ENCODE assay signal across 14 cellular contexts in the genomic region with DNA sequence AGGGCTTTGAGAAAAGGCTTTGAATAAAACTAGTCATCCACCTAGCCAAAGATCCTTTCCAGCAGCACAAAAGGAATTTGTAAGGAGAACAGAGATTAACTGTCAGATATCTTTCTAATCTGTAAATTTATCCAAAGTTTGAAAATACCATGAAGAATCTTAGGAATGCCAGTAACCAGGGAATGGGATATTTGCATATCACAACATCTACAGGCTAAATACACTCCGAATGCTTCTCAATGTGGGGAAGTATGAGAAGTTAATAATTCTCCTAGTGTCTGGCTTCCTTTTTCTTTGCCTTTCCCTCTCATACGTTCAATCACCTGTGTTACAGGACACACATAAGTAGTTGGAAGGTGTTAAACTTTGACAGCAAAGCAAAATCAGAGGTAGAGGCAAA. TPM values are rescaled to one million over a fixed set of nuclear protein-coding genes. Genes with fewer than 3 reads are reported as not detected.
DNase-seq lines count a peak whose midpoint lies in the region; ATAC-seq and TF ChIP-seq lines count a peak whose summit lies in the region.
"Had no signal": no experiment of that assay in that cellular context is flagged by ENCODE, and none has a peak within 500 bp of the region (broad histone marks: within the 10 kb centered on the region; RNA-seq: fewer than 3 reads in every experiment).

No MANE protein-coding gene starts in this region.

- H3K79me1 ChIP-seq in mesenchymal stem cell (replicated peaks; ENCODE audit: low read length, poor library complexity, severe bottlenecking): peaks cover 13% of the 10 kb centered on the region

- H2BK15ac ChIP-seq in mesenchymal stem cell (ENCODE audit: low read depth, poor library complexity, severe bottlenecking): no peak overlapping the region

- H3K14ac ChIP-seq in mesenchymal stem cell (ENCODE audit: low read length in 2 of 2): no peak overlapping the region

- H4K8ac ChIP-seq in mesenchymal stem cell (ENCODE audit: low read length): no peak overlapping the region

- CTCF ChIA-PET in PC-3 (lab: Charles Lee): no interaction called here

- TF ChIP-seq POLR2A in breast epithelium (IDR thresholded peaks at IDR 0.05) (no peak), thyroid gland (IDR thresholded peaks at IDR 0.05) (no peak)

- peaks cover 10% of the 10 kb centered on the region for H3K4me1 ChIP-seq in PC-3 (ENCODE audit: insufficient read depth, low read length)
- H3K4me1 ChIP-seq in breast epithelium: no peaks in the 10 kb centered on the region
- H3K4me1 ChIP-seq in mesenchymal stem cell (ENCODE audit: control insufficient read depth, insufficient read depth, low read depth, low read length): peaks cover 4% of the 10 kb centered on the region
- H3K4me1 ChIP-seq in thyroid gland: peaks cover 3 to 31% of the 10 kb centered on the region in 2 donors

- H2BK120ac ChIP-seq in mesenchymal stem cell (ENCODE audit: low read depth, low read length): no peak overlapping the region

- H2AFZ ChIP-seq in PC-3 (ENCODE audit: low read length) (no peak overlapping the region), mesenchymal stem cell (ENCODE audit: low read depth, low read length) (no peak overlapping the region)

- no peaks in the 10 kb centered on the region for H4K20me1 ChIP-seq in PC-3 (ENCODE audit: low read length)

- H3K79me2 ChIP-seq in PC-3 (ENCODE audit: low read length): 0 out of 2 replicates have a peak, but pooled peaks cover 8% of the 10 kb centered on the region

- no peak overlapping the region for H3K4ac ChIP-seq in mesenchymal stem cell (ENCODE audit: low read depth in 1 of 2, low read length in 2 of 2)

- H3K4me2 ChIP-seq in PC-3 (ENCODE audit: low read length) (no peak overlapping the region), mesenchymal stem cell (ENCODE audit: low read length, poor library complexity, severe bottlenecking) (no peak overlapping the region)

- ATAC-seq in PC-3: no peak
- no peak for ATAC-seq in HG02798 (IDR thresholded peaks at IDR 0.05; ENCODE audit: poor library complexity, unreplicated experiment)
- no peak for ATAC-seq in HG02973 (IDR thresholded peaks at IDR 0.05; ENCODE audit: unreplicated experiment)

- H3K4me3 ChIP-seq in PC-3 (ENCODE audit: low read length): no peak overlapping the region
- no peak overlapping the region for H3K4me3 ChIP-seq in breast epithelium
- no peak overlapping the region for H3K4me3 ChIP-seq in mesenchymal stem cell (ENCODE audit: insufficient read depth in 1 of 2, low read depth in 1 of 2, low read length in 2 of 2)
- H3K4me3 ChIP-seq in thyroid gland (replicated peaks in 1 of 3): no peak overlapping the region

- WGBS in mesenchymal stem cell: no CpG with 5 or more reads among the region's 2 CpGs
- WGBS in thyroid gland, 2 donors: 48 to 57% methylated on average over 2 of the region's 2 CpGs

- TSS peak; percentile 15 for BruUV-seq in PC-3 (replicated peaks; lab: Mats Ljungman, UMichigan)

- H3K18ac ChIP-seq in mesenchymal stem cell (ENCODE audit: low read depth in 1 of 2, low read length in 2 of 2): no peak overlapping the region

- H3K9me3 ChIP-seq in PC-3 (ENCODE audit: low read length) (no peaks in the 10 kb centered on the region), breast epithelium (no peaks in the 10 kb centered on the region), mesenchymal stem cell (ENCODE audit: control insufficient read depth, low read length) (no peaks in the 10 kb centered on the region), thyroid gland (no peaks in the 10 kb centered on the region)

- H2BK12ac ChIP-seq in mesenchymal stem cell (ENCODE audit: low read length in 2 of 2): no peak overlapping the region

- no peak for TF ChIP-seq CTCF in PC-3 (conservative IDR thresholded peaks at IDR 0.05; ENCODE audit: low read depth, low read length)
- no peak for TF ChIP-seq CTCF in breast epithelium (IDR thresholded peaks at IDR 0.05)
- no peak for TF ChIP-seq CTCF in thyroid gland (IDR thresholded peaks at IDR 0.05)

- no peaks in the 10 kb centered on the region for H3K27me3 ChIP-seq in PC-3 (ENCODE audit: low read length)
- no peaks in the 10 kb centered on the region for H3K27me3 ChIP-seq in breast epithelium
- H3K27me3 ChIP-seq in mesenchymal stem cell (ENCODE audit: control insufficient read depth in 1 of 2, insufficient read depth in 1 of 2, low read length in 2 of 2): no peaks in the 10 kb centered on the region
- H3K27me3 ChIP-seq in thyroid gland: no peaks in the 10 kb centered on the region

- no peaks in the 10 kb centered on the region for H3F3A ChIP-seq in PC-3 (ENCODE audit: low read length, unreplicated experiment)

- DNase-seq in PC-3: no peak
- DNase-seq in breast epithelium (ENCODE audit: low spot score in 2 of 2): no peak
- DNase-seq in mesenchymal stem cell: no peak
- DNase-seq in thyroid gland: no peak
- no peak for DNase-seq in NCI-H226
- no peak for DNase-seq in NOMO-1 treated with DMSO at 0.1 percent for 48 hours (lab: John Stamatoyannopoulos, UW; ENCODE audit: unreplicated experiment)
- DNase-seq: activated B cell treated with CpG ODN at 0.5 μM for 24 hours; activated naive CD4-positive, alpha-beta T cell; CD4-positive, alpha-beta T cell; effector memory CD4-positive, alpha-beta T cell; NCI-H1048; stimulated activated CD4-positive, alpha-beta T cell treated with anti-CD3 and anti-CD28 coated beads, Interleukin-4, amount 100 ng/mL, for 24 hours had no signal

- intact Hi-C loops in PC-3 (cut with micrococcal nuclease): no loop called here
- intact Hi-C loops in breast epithelium (cut with DNase I; ENCODE audit: low total_unique reads): no loop called here
- intact Hi-C loops in thyroid gland (cut with DNase I): loop anchor here (5.0 to 10.0 kb wide), 2 partner anchors 101 to 263 kb away; no protein-coding TSS in a partner anchor

- H3K9ac ChIP-seq in PC-3 (ENCODE audit: low read length) (no peak overlapping the region), mesenchymal stem cell (ENCODE audit: low read length) (peak overlapping the region; percentile 25)

- POLR2A ChIA-PET in PC-3 (lab: Charles Lee; ENCODE audit: unreplicated experiment): no interaction called here

- H3K36me3 ChIP-seq in PC-3 (ENCODE audit: low read depth, low read length) (peaks cover 12% of the 10 kb centered on the region), breast epithelium (no peaks in the 10 kb centered on the region), mesenchymal stem cell (ENCODE audit: control insufficient read depth in 1 of 2, insufficient read depth in 2 of 2, low read depth in 1 of 2, low read length in 2 of 2) (peaks cover 12 to 74% of the 10 kb centered on the region in 2 experiments), thyroid gland (peaks cover 12 to 26% of the 10 kb centered on the region in 2 donors)

- no peak overlapping the region for H3K27ac ChIP-seq in PC-3 (ENCODE audit: low read length)
- peak overlapping the region; percentile 30 to 86 for H3K27ac ChIP-seq in breast epithelium
- H3K27ac ChIP-seq in mesenchymal stem cell (ENCODE audit: low read length, poor library complexity, severe bottlenecking): peak overlapping the region; percentile 66
- peak overlapping the region in 2 of 3 donors; percentile 18 to 37 for H3K27ac ChIP-seq in thyroid gland

- no peaks in the 10 kb centered on the region for H3K9me2 ChIP-seq in PC-3 (replicated peaks; ENCODE audit: low read length)

- H2BK5ac ChIP-seq in mesenchymal stem cell (ENCODE audit: low read depth, low read length, poor library complexity, severe bottlenecking): no peak overlapping the region

- no peak overlapping the region for H2AK5ac ChIP-seq in mesenchymal stem cell (ENCODE audit: low read length, severe bottlenecking)

- no peak overlapping the region for H3K23ac ChIP-seq in mesenchymal stem cell (ENCODE audit: low read length in 2 of 2)

- H4K91ac ChIP-seq in mesenchymal stem cell (ENCODE audit: low read length): no peak overlapping the region

RNA-seq across cellular contexts. Expression of a gene that starts 7.8 kb away (rescaled TPM):
- total RNA-seq in PC-3 (2014; rRNA removed) (19.3 and 21.0 TPM in 2 replicates), breast epithelium (10 to 100 TPM; 56.0 to 68.3 (median 66.1) TPM), thyroid gland (100 to 1,000 TPM in 2 of 4 donors, 10 to 100 TPM in 2; 60.1 to 112 (median 93.5) TPM)
- 54.1 TPM for polyA plus RNA-seq in mesenchymal stem cell (2013, experiment 1 of 2)
- polyA plus RNA-seq in mesenchymal stem cell (2013, experiment 2 of 2): 56.0 TPM

RNA-seq across cellular contexts. Expression of a gene that starts 7.9 kb away (rescaled TPM):
- 15.4 and 38.1 TPM in 2 replicates for total RNA-seq in PC-3 (2014; rRNA removed)
- 10 to 100 TPM; 31.8 to 38.9 (median 33.1) TPM for total RNA-seq in breast epithelium
- polyA plus RNA-seq in mesenchymal stem cell (2013, experiment 1 of 2): 20.1 TPM
- polyA plus RNA-seq in mesenchymal stem cell (2013, experiment 2 of 2): 21.0 TPM
- total RNA-seq in thyroid gland: 10 to 100 TPM; 21.3 to 26.5 (median 24.3) TPM
